16 cellular contexts compared by ENCODE assay signal in genomic region chr16:4979164-4979563, GRCh38. TPM values are rescaled to one million over a fixed set of nuclear protein-coding genes. Genes with fewer than 3 reads are reported as not detected.
DNase-seq lines count a peak whose midpoint lies in the region; TF ChIP-seq lines count a peak whose summit lies in the region.
"Had no signal": no experiment of that assay in that cellular context is flagged by ENCODE, and none has a peak within 500 bp of the region (broad histone marks: within the 10 kb centered on the region; RNA-seq: fewer than 3 reads in every experiment).

No MANE protein-coding gene starts in this region.

- H2AFZ ChIP-seq in neural progenitor cell (replicated peaks), result no peak overlapping the region
- H2AFZ ChIP-seq: GM23338 had no signal

- no peak overlapping the region for H3K4me2 ChIP-seq in neural progenitor cell
- H3K4me2 ChIP-seq: BLaER1 treated with 17β-estradiol and CSF1 and Interleukin-3, amounts not matched to agents 10 nM and 100 nM; GM23338 had no signal

- H3K27ac Mint-ChIP-seq in chondrocyte (ENCODE audit: unreplicated experiment), result no peak overlapping the region
- H3K27ac Mint-ChIP-seq in neural progenitor cell, result peak overlapping the region; percentile 77
- H3K27ac Mint-ChIP-seq: CD4-positive, alpha-beta T cell; GM23338 had no signal

- no peak overlapping the region for H3K9ac ChIP-seq in neural progenitor cell
- H3K9ac ChIP-seq: BLaER1 treated with 17β-estradiol and CSF1 and Interleukin-3, amounts not matched to agents 10 nM and 100 nM had no signal

- H3K36me3 ChIP-seq in left ventricle myocardium inferior (no peaks in the 10 kb centered on the region), neural progenitor cell (no peaks in the 10 kb centered on the region), tibial artery (no peaks in the 10 kb centered on the region)
- H3K36me3 ChIP-seq: BLaER1 treated with 17β-estradiol and CSF1 and Interleukin-3, amounts not matched to agents 10 nM and 100 nM had no signal

- H3K27ac ChIP-seq in left ventricle myocardium inferior (replicated peaks) (no peak overlapping the region), neural progenitor cell (no peak overlapping the region), temporal lobe (ENCODE audit: low read depth, low read length) (peak overlapping the region; percentile 91), tibial artery (no peak overlapping the region)
- H3K27ac ChIP-seq: BLaER1 treated with 17β-estradiol and CSF1 and Interleukin-3, amounts not matched to agents 10 nM and 100 nM had no signal

- peaks cover 25% of the 10 kb centered on the region for H3K27me3 Mint-ChIP-seq in chondrocyte (ENCODE audit: low read depth)
- H3K27me3 Mint-ChIP-seq in neural progenitor cell (ENCODE audit: insufficient read depth, low read depth), result peaks cover 5% of the 10 kb centered on the region

- H3K4me3 ChIP-seq in left ventricle myocardium inferior, result no peak overlapping the region
- no peak overlapping the region for H3K4me3 ChIP-seq in neural progenitor cell
- no peak overlapping the region for H3K4me3 ChIP-seq in tibial artery
- H3K4me3 ChIP-seq: BLaER1 treated with 17β-estradiol and CSF1 and Interleukin-3, amounts not matched to agents 10 nM and 100 nM; GM23338 had no signal

- H3K9me3 Mint-ChIP-seq in chondrocyte (ENCODE audit: low read depth) (peaks cover 8% of the 10 kb centered on the region), neural progenitor cell (peaks cover 3% of the 10 kb centered on the region)
- H3K9me3 Mint-ChIP-seq: CD4-positive, alpha-beta T cell; H9 had no signal

- no peaks in the 10 kb centered on the region for H3F3A ChIP-seq in neural progenitor cell (ENCODE audit: low read depth)

- H3K4me3 Mint-ChIP-seq in chondrocyte (ENCODE audit: unreplicated experiment) (no peak overlapping the region), neural progenitor cell (no peak overlapping the region)
- H3K4me3 Mint-ChIP-seq: CD4-positive, alpha-beta T cell; GM23338; H9 had no signal

- TF ChIP-seq CTCF in left ventricle myocardium inferior (IDR thresholded peaks at IDR 0.05; ENCODE audit: borderline replicate concordance) (no peak), chondrocyte (IDR thresholded peaks at IDR 0.05) (no peak), neural progenitor cell (IDR thresholded peaks at IDR 0.05) (no peak), tibial artery (IDR thresholded peaks at IDR 0.05) (no peak)

- peaks cover 15% of the 10 kb centered on the region for H3K4me1 ChIP-seq in left ventricle myocardium inferior
- no peaks in the 10 kb centered on the region for H3K4me1 ChIP-seq in neural progenitor cell
- no peaks in the 10 kb centered on the region for H3K4me1 ChIP-seq in tibial artery

- H3K36me3 Mint-ChIP-seq in chondrocyte (ENCODE audit: low read depth), result peaks cover 2% of the 10 kb centered on the region
- H3K36me3 Mint-ChIP-seq in neural progenitor cell, result no peaks in the 10 kb centered on the region

- no peaks in the 10 kb centered on the region for H3K79me2 ChIP-seq in neural progenitor cell (ENCODE audit: low read depth)

- no peaks in the 10 kb centered on the region for H3K27me3 ChIP-seq in left ventricle myocardium inferior (ENCODE audit: low read depth)
- H3K27me3 ChIP-seq in neural progenitor cell, result peaks cover 2% of the 10 kb centered on the region
- H3K27me3 ChIP-seq in tibial artery, result no peaks in the 10 kb centered on the region
- H3K27me3 ChIP-seq: BLaER1 treated with 17β-estradiol and CSF1 and Interleukin-3, amounts not matched to agents 10 nM and 100 nM had no signal

- intact Hi-C loops in cardiac septum (cut with DNase I) (no loop called here), left ventricle myocardium inferior (cut with micrococcal nuclease) (no loop called here), tibial artery (cut with DNase I; ENCODE audit: low total_unique reads) (no loop called here)

- H3K4me1 Mint-ChIP-seq in chondrocyte (ENCODE audit: low read depth) (no peaks in the 10 kb centered on the region), neural progenitor cell (peaks cover 2% of the 10 kb centered on the region)

- H4K20me1 ChIP-seq in neural progenitor cell (ENCODE audit: low read depth), result no peaks in the 10 kb centered on the region
- H4K20me1 ChIP-seq: BLaER1 treated with 17β-estradiol and CSF1 and Interleukin-3, amounts not matched to agents 10 nM and 100 nM had no signal

- peaks cover 14% of the 10 kb centered on the region for H3K9me3 ChIP-seq in left ventricle myocardium inferior (replicated peaks)
- no peaks in the 10 kb centered on the region for H3K9me3 ChIP-seq in neural progenitor cell (ENCODE audit: low read depth)
- peaks cover 0 to 7% (median 0%) of the 10 kb centered on the region in 3 donors for H3K9me3 ChIP-seq in tibial artery

- peak; percentile 6 for DNase-seq in cardiac septum (ENCODE audit: low spot score)
- DNase-seq in left ventricle myocardium inferior, result no peak
- DNase-seq in chondrocyte (ENCODE audit: low spot score), result peak; percentile 12
- no peak for DNase-seq in neural progenitor cell (ENCODE audit: low spot score)
- DNase-seq in 8988T, result no peak
- no peak for DNase-seq in tibial artery
- no peak for DNase-seq in NCI-H510A treated with DMSO at 0.1 percent for 48 hours (lab: John Stamatoyannopoulos, UW)
- DNase-seq: ACHN; Calu3; CD4-positive, alpha-beta T cell; DMS 273 treated with DMSO at 0.1 percent for 48 hours; H9 had no signal

RNA-seq across cellular contexts. Expression of gene SEC14L5, which starts 21.0 kb away (rescaled TPM):
- 0.70 TPM for total RNA-seq in cardiac septum
- 15.5 TPM for total RNA-seq in left ventricle myocardium inferior
- not detected in 3 replicates for total RNA-seq in chondrocyte
- total RNA-seq in neural progenitor cell (ENCODE audit: low replicate concordance), result 0.41 and 0.65 TPM in 2 replicates
- 0.49 TPM for total RNA-seq in temporal lobe
- total RNA-seq: A172; CD4-positive, alpha-beta T cell had no signal

RNA-seq across cellular contexts. Expression of gene PPL, which starts 42.2 kb away (rescaled TPM):
- total RNA-seq in cardiac septum, result 5.6 TPM
- total RNA-seq in left ventricle myocardium inferior, result 7.6 TPM
- 0.22 to 1.2 TPM (median 0.97 TPM) in 3 replicates for total RNA-seq in chondrocyte
- 1.0 and 2.8 TPM in 2 replicates for total RNA-seq in neural progenitor cell (ENCODE audit: low replicate concordance)
- 0.49 TPM for total RNA-seq in temporal lobe
- total RNA-seq: CD4-positive, alpha-beta T cell had no signal

RNA-seq across cellular contexts. Expression of gene NAGPA, which starts 54.6 kb away (rescaled TPM):
- total RNA-seq in cardiac septum (5.5 TPM), left ventricle myocardium inferior (6.6 TPM), chondrocyte (10.1 to 11.8 TPM (median 11.3 TPM) in 3 replicates), neural progenitor cell (ENCODE audit: low replicate concordance) (3.3 and 19.9 TPM in 2 replicates), temporal lobe (8.6 TPM)

Comparison
In these comparisons a context has a peak if more than half of its experiments do, and no peak if none do; other contexts are left out.
1. DNase-seq: peak in cardiac septum (single experiment) and chondrocyte (single experiment); none in left ventricle myocardium inferior (single experiment), neural progenitor cell (single experiment), 8988T (single experiment), tibial artery (0 of 2) and NCI-H510A treated with DMSO at 0.1 percent for 48 hours (single experiment).